Comparison of ENCODE assay signal across 20 cellular contexts in genomic region chr1:3290915-3291314, GRCh38.
A peak's percentile ranks its signal among the peaks of the same experiment; 100 is the strongest.
DNase-seq lines count a peak whose midpoint lies in the region; ATAC-seq, FAIRE-seq and TF ChIP-seq lines count a peak whose summit lies in the region.
"Had no signal": no experiment of that assay in that cellular context is flagged by ENCODE, and none has a peak within 500 bp of the region (broad histone marks: within the 10 kb centered on the region; RNA-seq: fewer than 3 reads in every experiment).

No MANE protein-coding gene starts in this region.

- 0 out of 2 replicates have a peak overlapping the region, but pooled peaks have one; percentile 9 for H3K14ac ChIP-seq in H9 (ENCODE audit: insufficient read depth, low read length)
- no peak overlapping the region for H3K14ac ChIP-seq in H1 (ENCODE audit: insufficient read length)

- no peak overlapping the region for H3K4me3 Mint-ChIP-seq in H9
- H3K4me3 Mint-ChIP-seq: B cell; CD8-positive, alpha-beta T cell; HFFc6 had no signal

- no peak for TF ChIP-seq EP300 in H1 (IDR thresholded peaks at IDR 0.05; ENCODE audit: borderline replicate concordance in 1 of 2, low read depth in 2 of 2, low read length in 2 of 2)

- H3K9ac ChIP-seq in H9 (ENCODE audit: extremely low read depth, insufficient read length, low read length): no peak overlapping the region
- H3K9ac ChIP-seq in H1 (replicated peaks in 1 of 4; ENCODE audit: extremely low read depth in 1 of 4, low read depth in 3 of 4, low read length in 3 of 4): no peak overlapping the region
- H3K9ac ChIP-seq: BLaER1 treated with 17β-estradiol and CSF1 and Interleukin-3, amounts not matched to agents 10 nM and 100 nM had no signal

- H3K23ac ChIP-seq in H9 (ENCODE audit: insufficient read length, low read depth, low read length): no peak overlapping the region
- no peak overlapping the region for H3K23ac ChIP-seq in H1 (ENCODE audit: insufficient read length)

- no peaks in the 10 kb centered on the region for H3K36me3 Mint-ChIP-seq in H9 (ENCODE audit: insufficient read depth in 1 of 3, low read depth in 3 of 3)
- H3K36me3 Mint-ChIP-seq: CD8-positive, alpha-beta T cell had no signal

- H3K9me3 ChIP-seq in cardiac muscle cell (ENCODE audit: low read depth) (no peaks in the 10 kb centered on the region), H9 (ENCODE audit: control insufficient read depth, low read depth, low read length) (no peaks in the 10 kb centered on the region), H1 (ENCODE audit: insufficient read depth in 2 of 2, low read depth in 1 of 2, low read length in 1 of 2) (no peaks in the 10 kb centered on the region), small intestine (ENCODE audit: control insufficient read depth, low read depth) (no peaks in the 10 kb centered on the region)
- H3K9me3 ChIP-seq: BLaER1 treated with 17β-estradiol and CSF1 and Interleukin-3, amounts not matched to agents 10 nM and 100 nM had no signal

- H2BK20ac ChIP-seq in H9 (ENCODE audit: low read depth, low read length, poor library complexity, severe bottlenecking): no peak overlapping the region
- H2BK20ac ChIP-seq in H1 (ENCODE audit: low read length): no peak overlapping the region

- H3K36me3 ChIP-seq in cardiac muscle cell: no peaks in the 10 kb centered on the region
- H3K36me3 ChIP-seq in H1 (ENCODE audit: control insufficient read depth in 2 of 4, insufficient read depth in 4 of 4, low read length in 3 of 4): no peaks in the 10 kb centered on the region
- no peaks in the 10 kb centered on the region for H3K36me3 ChIP-seq in small intestine (ENCODE audit: control insufficient read depth in 2 of 2, insufficient read depth in 2 of 2, low read length in 2 of 2)
- H3K36me3 ChIP-seq: BLaER1 treated with 17β-estradiol and CSF1 and Interleukin-3, amounts not matched to agents 10 nM and 100 nM had no signal

- no peaks in the 10 kb centered on the region for H3K27me3 ChIP-seq in cardiac muscle cell
- no peaks in the 10 kb centered on the region for H3K27me3 ChIP-seq in H9 (ENCODE audit: insufficient read depth, low read length)
- H3K27me3 ChIP-seq in H1 (replicated peaks in 1 of 4; ENCODE audit: control insufficient read depth in 3 of 4, extremely low read depth in 1 of 4, insufficient read depth in 3 of 4, low read length in 3 of 4): no peaks in the 10 kb centered on the region
- no peaks in the 10 kb centered on the region for H3K27me3 ChIP-seq in small intestine (ENCODE audit: control insufficient read depth in 2 of 2, insufficient read depth in 2 of 2, low read length in 2 of 2)

- DNase-seq in cardiac muscle cell (ENCODE audit: low read depth in 1 of 2, low spot score in 1 of 2): no peak
- no peak for DNase-seq in Right ventricle myocardium inferior (ENCODE audit: missing footprints)
- no peak for DNase-seq in H9
- no peak for DNase-seq in H1 (ENCODE audit: low read depth in 1 of 2, low spot score in 2 of 2)
- DNase-seq in small intestine: peak; percentile 76
- DNase-seq in ACHN: no peak
- DNase-seq in NCI-H226: no peak
- DNase-seq: CD8-positive, alpha-beta T cell; COR-L47; HCEC 1CT; HFFc6; IMR-90 had no signal

- intact Hi-C loops in Right ventricle myocardium inferior (cut with DNase I): loop anchor here (10.0 kb wide), 1 partner anchor 124 kb away; no protein-coding TSS in a partner anchor

- no peaks in the 10 kb centered on the region for H3K79me2 ChIP-seq in H9 (ENCODE audit: insufficient read depth, low read length)
- no peaks in the 10 kb centered on the region for H3K79me2 ChIP-seq in H1 (ENCODE audit: control insufficient read depth in 1 of 2, insufficient read depth in 2 of 2, low read length in 2 of 2)

- H4K91ac ChIP-seq in H9 (ENCODE audit: insufficient read length, low read depth, low read length): no peak overlapping the region
- no peak overlapping the region for H4K91ac ChIP-seq in H1 (replicated peaks; ENCODE audit: insufficient read length, low read length)

- H2AFZ ChIP-seq in H9 (ENCODE audit: low read length): no peak overlapping the region
- H2AFZ ChIP-seq in H1 (ENCODE audit: low read length): no peak overlapping the region

- no peak overlapping the region for H2BK5ac ChIP-seq in H9 (ENCODE audit: insufficient read length, low read length)
- no peak overlapping the region for H2BK5ac ChIP-seq in H1 (ENCODE audit: low read depth, low read length)

- no peaks in the 10 kb centered on the region; the same call in 1 of the 2 replicates for H3K27me3 Mint-ChIP-seq in H9 (ENCODE audit: low read depth)
- H3K27me3 Mint-ChIP-seq: B cell had no signal

- POLR2A ChIA-PET in H1 (lab: Charles Lee; ENCODE audit: partially characterized antibody): no interaction called here

- ATAC-seq in Right ventricle myocardium inferior: no peak
- ATAC-seq: CD8-positive, alpha-beta T cell had no signal

- H3K79me1 ChIP-seq in H9 (ENCODE audit: insufficient read depth, low read depth, low read length, poor library complexity, severe bottlenecking) (no peaks in the 10 kb centered on the region), H1 (ENCODE audit: low read depth, low read length) (no peaks in the 10 kb centered on the region)

- H3K4me2 ChIP-seq in H9 (ENCODE audit: insufficient read depth, insufficient read length, low read length) (no peak overlapping the region), H1 (ENCODE audit: insufficient read depth in 1 of 2, low read depth in 2 of 2, low read length in 2 of 2) (no peak overlapping the region)
- H3K4me2 ChIP-seq: BLaER1 treated with 17β-estradiol and CSF1 and Interleukin-3, amounts not matched to agents 10 nM and 100 nM had no signal

- H3K56ac ChIP-seq in H9 (ENCODE audit: insufficient read length, low read depth, low read length) (no peak overlapping the region), H1 (replicated peaks; ENCODE audit: insufficient read length, low read depth, low read length) (no peak overlapping the region)

- H3K4me1 ChIP-seq in cardiac muscle cell (ENCODE audit: low read depth) (peaks cover 62% of the 10 kb centered on the region), H9 (ENCODE audit: insufficient read depth, low read length) (no peaks in the 10 kb centered on the region), H1 (replicated peaks in 1 of 4; ENCODE audit: control insufficient read depth in 3 of 4, insufficient read depth in 4 of 4, low read length in 3 of 4) (peaks cover 0 to 3% (median 0%) of the 10 kb centered on the region in 4 experiments; a peak in 2 of 7 replicates), small intestine (ENCODE audit: control insufficient read depth in 2 of 2, insufficient read depth in 1 of 2, low read depth in 1 of 2, low read length in 1 of 2) (peaks cover 5 to 8% of the 10 kb centered on the region in 2 donors)

- WGBS in H9 (ENCODE audit: extremely low coverage, insufficient read length, low lambda C conversion rate): no CpG with 5 or more reads among the region's 15 CpGs
- WGBS in H1 (ENCODE audit: extremely low coverage in 1 of 2, insufficient coverage in 1 of 2, insufficient read length in 1 of 2, insufficient replicate concordance in 2 of 2, low coverage in 1 of 2, low lambda C conversion rate in 2 of 2, missing lambda C conversion rate in 1 of 2), 2 experiments: 93% methylated on average over 15 of the region's 15 CpGs; no CpG with 5 or more reads in 1 of the 2 experiments
- 46 to 68% (median 67%) methylated on average over 15 of the region's 15 CpGs for WGBS in small intestine, 3 donors

- H4K5ac ChIP-seq in H9 (ENCODE audit: insufficient read length, low read depth, low read length) (no peak overlapping the region), H1 (ENCODE audit: insufficient read length, low read depth, low read length) (no peak overlapping the region)

- no peak overlapping the region for H3K27ac Mint-ChIP-seq in H9
- H3K27ac Mint-ChIP-seq: B cell; CD8-positive, alpha-beta T cell; HFFc6 had no signal

- CTCF ChIA-PET in H1 (lab: Charles Lee; ENCODE audit: partially characterized antibody): interaction anchor here (0.7 to 2.3 kb wide), 4 partner anchors 11 to 134 kb away, joined by 3 to 6 read pairs (median 4); no protein-coding TSS in a partner anchor

- H4K8ac ChIP-seq in H9 (replicated peaks; ENCODE audit: insufficient read length, low read depth, low read length) (no peak overlapping the region), H1 (ENCODE audit: extremely low read depth, insufficient read depth, low read length) (peak overlapping the region; percentile 65; the same call in 1 of the 2 replicates)

- H3K9me3 Mint-ChIP-seq in H9: no peaks in the 10 kb centered on the region
- H3K9me3 Mint-ChIP-seq: CD8-positive, alpha-beta T cell; HFFc6 had no signal

- in situ Hi-C loops in ACHN (cut with HindIII; ENCODE audit: low pct_ligation_motif_present, low pct_unique_long_range_greater_than_20kb, low sequenced_read_pairs): no loop called here

- H3K18ac ChIP-seq in H9 (ENCODE audit: insufficient read length, low read depth, low read length): no peak overlapping the region
- H3K18ac ChIP-seq in H1 (ENCODE audit: extremely low read depth, low read length): no peak overlapping the region

- no peak overlapping the region for H3K4me3 ChIP-seq in cardiac muscle cell
- H3K4me3 ChIP-seq in H1 (ENCODE audit: extremely low read depth in 1 of 4, insufficient read depth in 2 of 4, low read depth in 3 of 4, low read length in 4 of 4): no peak overlapping the region
- H3K4me3 ChIP-seq in small intestine (ENCODE audit: low read depth in 1 of 2, low read length in 2 of 2): no peak overlapping the region
- H3K4me3 ChIP-seq: BLaER1 treated with 17β-estradiol and CSF1 and Interleukin-3, amounts not matched to agents 10 nM and 100 nM had no signal

- H4K20me1 ChIP-seq in H9 (ENCODE audit: control insufficient read depth, insufficient read depth, insufficient read length): no peaks in the 10 kb centered on the region
- no peaks in the 10 kb centered on the region for H4K20me1 ChIP-seq in H1 (replicated peaks in 1 of 2; ENCODE audit: control insufficient read depth in 1 of 2, insufficient read depth in 2 of 2, low read length in 2 of 2)

- FAIRE-seq in H1 (lab: Jason Lieb, UNC) (no peak), small intestine (lab: Jason Lieb, UNC) (no peak)
- FAIRE-seq: D721Med, G401.6, GM12891, GM19239 had no signal

- H3T11ph ChIP-seq in H9 (ENCODE audit: low read length): no peak overlapping the region

- H3K4me1 Mint-ChIP-seq in H9: peaks cover 2 to 7% of the 10 kb centered on the region in 2 experiments
- H3K4me1 Mint-ChIP-seq: B cell had no signal

- H3K27ac ChIP-seq in cardiac muscle cell (peak overlapping the region; percentile 93), H9 (ENCODE audit: insufficient read length, low read depth, low read length) (no peak overlapping the region), H1 (ENCODE audit: low read depth, low read length) (no peak overlapping the region), small intestine (ENCODE audit: low read depth in 1 of 2, low read length in 1 of 2) (no peak overlapping the region)
- H3K27ac ChIP-seq: 22Rv1; BLaER1 treated with 17β-estradiol and CSF1 and Interleukin-3, amounts not matched to agents 10 nM and 100 nM; HL-60 had no signal

- no peak overlapping the region for H2BK15ac ChIP-seq in H9 (ENCODE audit: low read depth, low read length)
- no peak overlapping the region for H2BK15ac ChIP-seq in H1 (ENCODE audit: low read length)

- no peaks in the 10 kb centered on the region for H3K23me2 ChIP-seq in H9 (ENCODE audit: insufficient read length, low read depth, low read length, poor library complexity, severe bottlenecking)
- H3K23me2 ChIP-seq in H1 (ENCODE audit: low read depth, low read length): no peaks in the 10 kb centered on the region

- no peak for TF ChIP-seq POLR2A in H1 (IDR thresholded peaks at IDR 0.05; ENCODE audit: control extremely low read depth in 1 of 2, low read depth in 2 of 2, low read length in 2 of 2)

- H3K4ac ChIP-seq in H9 (ENCODE audit: low read depth, low read length) (no peak overlapping the region), H1 (replicated peaks; ENCODE audit: insufficient read length, low read depth, low read length) (no peak overlapping the region)

- H2AK5ac ChIP-seq in H9 (ENCODE audit: insufficient read length, low read length) (no peak overlapping the region), H1 (ENCODE audit: low read depth, low read length) (no peak overlapping the region)

- H2BK120ac ChIP-seq in H9 (ENCODE audit: low read depth, low read length, poor library complexity, severe bottlenecking) (no peak overlapping the region), H1 (replicated peaks; ENCODE audit: low read depth, low read length) (no peak overlapping the region)

- no peak overlapping the region for H2BK12ac ChIP-seq in H9 (ENCODE audit: insufficient read length, low read depth, low read length)
- no peak overlapping the region for H2BK12ac ChIP-seq in H1 (ENCODE audit: low read depth, low read length)

- no peak for TF ChIP-seq CTCF in cardiac muscle cell (IDR thresholded peaks at IDR 0.05; ENCODE audit: low read depth, low read length)
- TF ChIP-seq CTCF in H9 (conservative IDR thresholded peaks at IDR 0.05): no peak
- TF ChIP-seq CTCF in H1 (IDR thresholded peaks at IDR 0.05; ENCODE audit: control extremely low read depth in 1 of 3, insufficient read depth in 1 of 3, low read depth in 1 of 3, low read length in 3 of 3): no peak

- TF ChIP-seq RAD21 in H1 (IDR thresholded peaks at IDR 0.05 in 1 of 2, conservative IDR thresholded peaks at IDR 0.05 in 1 of 2; ENCODE audit: low read depth in 2 of 2, low read length in 2 of 2): no peak
